ENCODE assay signal across 9 cellular contexts in genomic region chr6:3053231-3053508, GRCh38. TPM values are rescaled to one million over a fixed set of nuclear protein-coding genes. Genes with fewer than 3 reads are reported as not detected.
DNase-seq lines count a peak whose midpoint lies in the region; ATAC-seq and TF ChIP-seq lines count a peak whose summit lies in the region.
"Had no signal": no experiment of that assay in that cellular context is flagged by ENCODE, and none has a peak within 500 bp of the region (broad histone marks: within the 10 kb centered on the region; RNA-seq: fewer than 3 reads in every experiment).

No MANE protein-coding gene starts in this region.

- H3K27me3 Mint-ChIP-seq in activated CD4-positive, alpha-beta T cell treated with anti-CD3 and anti-CD28 coated beads, Interleukin-2, amount 10 ng/mL, durations not matched to agents 7 days and 5 days, result peaks cover 5% of the 10 kb centered on the region
- H3K27me3 Mint-ChIP-seq in activated naive CD8-positive, alpha-beta T cell treated with anti-CD3 and anti-CD28 coated beads, Interleukin-2, amount 10 ng/mL, durations not matched to agents 7 days and 5 days, result peaks cover 18% of the 10 kb centered on the region

- TF ChIP-seq CTCF in kidney epithelial cell (IDR thresholded peaks at IDR 0.05; ENCODE audit: insufficient read depth, low read length, poor library complexity, severe bottlenecking), result no peak

- H3K27ac Mint-ChIP-seq in activated CD4-positive, alpha-beta T cell treated with anti-CD3 and anti-CD28 coated beads, Interleukin-2, amount 10 ng/mL, durations not matched to agents 7 days and 5 days, result peak overlapping the region; percentile 79
- peak overlapping the region; percentile 70 for H3K27ac Mint-ChIP-seq in activated naive CD8-positive, alpha-beta T cell treated with anti-CD3 and anti-CD28 coated beads, Interleukin-2, amount 10 ng/mL, durations not matched to agents 7 days and 5 days

- ATAC-seq in activated naive CD8-positive, alpha-beta T cell treated with anti-CD3 and anti-CD28 coated beads, Interleukin-2, amount 10 ng/mL, durations not matched to agents 7 days and 5 days (ENCODE audit: low read depth), result no peak
- ATAC-seq in HG03521 (IDR thresholded peaks at IDR 0.05; ENCODE audit: unreplicated experiment), result no peak
- ATAC-seq in HG03378 (IDR thresholded peaks at IDR 0.05; ENCODE audit: unreplicated experiment), result no peak

- no peak for DNase-seq in activated CD4-positive, alpha-beta T cell treated with anti-CD3 and anti-CD28 coated beads, Interleukin-2, amount 10 ng/mL, durations not matched to agents 7 days and 5 days
- DNase-seq in activated CD4-positive, alpha-beta T cell treated with anti-CD3 and anti-CD28 coated beads for 48 hours, result no peak
- no peak for DNase-seq in activated naive CD8-positive, alpha-beta T cell treated with anti-CD3 and anti-CD28 coated beads, Interleukin-2, amount 10 ng/mL, durations not matched to agents 7 days and 5 days
- no peak for DNase-seq in kidney epithelial cell (ENCODE audit: low read depth)
- DNase-seq in stimulated activated CD4-positive, alpha-beta T cell treated with anti-CD3 and anti-CD28 coated beads, Interleukin-1b, Interleukin-23, amount 100 ng/mL, for 48 hours, result no peak
- DNase-seq: NCI-H524 treated with DMSO at 0.1 percent for 48 hours had no signal

- no peak overlapping the region for H3K27ac ChIP-seq in stomach smooth muscle (ENCODE audit: low read length)

- peaks cover 30% of the 10 kb centered on the region for H3K4me1 Mint-ChIP-seq in activated CD4-positive, alpha-beta T cell treated with anti-CD3 and anti-CD28 coated beads, Interleukin-2, amount 10 ng/mL, durations not matched to agents 7 days and 5 days
- peaks cover 23% of the 10 kb centered on the region for H3K4me1 Mint-ChIP-seq in activated naive CD8-positive, alpha-beta T cell treated with anti-CD3 and anti-CD28 coated beads, Interleukin-2, amount 10 ng/mL, durations not matched to agents 7 days and 5 days

- no peaks in the 10 kb centered on the region for H3K36me3 Mint-ChIP-seq in activated CD4-positive, alpha-beta T cell treated with anti-CD3 and anti-CD28 coated beads, Interleukin-2, amount 10 ng/mL, durations not matched to agents 7 days and 5 days (ENCODE audit: low read depth)
- peaks cover 2% of the 10 kb centered on the region for H3K36me3 Mint-ChIP-seq in activated naive CD8-positive, alpha-beta T cell treated with anti-CD3 and anti-CD28 coated beads, Interleukin-2, amount 10 ng/mL, durations not matched to agents 7 days and 5 days

- H3K9me3 Mint-ChIP-seq in activated CD4-positive, alpha-beta T cell treated with anti-CD3 and anti-CD28 coated beads, Interleukin-2, amount 10 ng/mL, durations not matched to agents 7 days and 5 days, result no peaks in the 10 kb centered on the region
- no peaks in the 10 kb centered on the region for H3K9me3 Mint-ChIP-seq in activated naive CD8-positive, alpha-beta T cell treated with anti-CD3 and anti-CD28 coated beads, Interleukin-2, amount 10 ng/mL, durations not matched to agents 7 days and 5 days

- no peaks in the 10 kb centered on the region for H3K9me3 ChIP-seq in stomach smooth muscle (ENCODE audit: control insufficient read depth in 2 of 2, low read length in 2 of 2)

- H3K36me3 ChIP-seq in kidney epithelial cell (ENCODE audit: control insufficient read depth, insufficient read depth, low read length), result no peaks in the 10 kb centered on the region
- no peaks in the 10 kb centered on the region for H3K36me3 ChIP-seq in stomach smooth muscle (ENCODE audit: control insufficient read depth in 2 of 2, insufficient read depth in 2 of 2, low read length in 2 of 2)

- peaks cover 10% of the 10 kb centered on the region for H3K4me1 ChIP-seq in stomach smooth muscle (ENCODE audit: control insufficient read depth, insufficient read depth, low read length)

- peak overlapping the region; percentile 6 to 55 for H3K9ac ChIP-seq in stomach smooth muscle (ENCODE audit: low read length in 2 of 2)

- POLR2A ChIA-PET in activated CD4-positive, alpha-beta T cell treated with anti-CD3 and anti-CD28 coated beads, Interleukin-2, amount 10 ng/mL, durations not matched to agents 7 days and 5 days (lab: Charles Lee), result interaction anchor here (1.0 kb wide), 1 partner anchor 51 kb away, joined by 3 read pairs; no protein-coding TSS in a partner anchor
- POLR2A ChIA-PET in activated naive CD8-positive, alpha-beta T cell treated with anti-CD3 and anti-CD28 coated beads, Interleukin-2, amount 10 ng/mL, durations not matched to agents 7 days and 5 days (lab: Charles Lee), result interaction anchor here (1.0 to 3.1 kb wide), 14 partner anchors 11 to 262 kb away, joined by 3 to 26 read pairs (median 6); partner anchors contain the start of genes NQO2 and RIPK1

- H3K4me3 Mint-ChIP-seq in activated CD4-positive, alpha-beta T cell treated with anti-CD3 and anti-CD28 coated beads, Interleukin-2, amount 10 ng/mL, durations not matched to agents 7 days and 5 days, result peak overlapping the region; percentile 63
- peak overlapping the region; percentile 73 for H3K4me3 Mint-ChIP-seq in activated naive CD8-positive, alpha-beta T cell treated with anti-CD3 and anti-CD28 coated beads, Interleukin-2, amount 10 ng/mL, durations not matched to agents 7 days and 5 days

- no peaks in the 10 kb centered on the region for H3K27me3 ChIP-seq in kidney epithelial cell (ENCODE audit: control insufficient read depth, insufficient read depth, low read length)
- no peaks in the 10 kb centered on the region for H3K27me3 ChIP-seq in stomach smooth muscle (ENCODE audit: control insufficient read depth in 1 of 2, insufficient read depth in 2 of 2, low read length in 2 of 2)

- CTCF ChIA-PET in activated CD4-positive, alpha-beta T cell treated with anti-CD3 and anti-CD28 coated beads, Interleukin-2, amount 10 ng/mL, durations not matched to agents 7 days and 5 days (lab: Charles Lee), result interaction anchor here (0.8 to 2.3 kb wide), 9 partner anchors 8 to 103 kb away, joined by 3 to 12 read pairs (median 4); partner anchors contain the start of genes NQO2 and RIPK1

- H3K4me3 ChIP-seq in kidney epithelial cell (ENCODE audit: low read depth, low read length) (peak overlapping the region; percentile 30), stomach smooth muscle (ENCODE audit: low read length in 2 of 2) (peak overlapping the region; percentile 55 to 73)

RNA-seq across cellular contexts. Expression of gene RIPK1, which starts 15.1 kb away (rescaled TPM):
- 10 to 100 TPM; 35.8 to 38.9 TPM for total RNA-seq in activated CD4-positive, alpha-beta T cell treated with anti-CD3 and anti-CD28 coated beads, Interleukin-2, amount 10 ng/mL, durations not matched to agents 7 days and 5 days
- 10 to 100 TPM; 31.9 to 32.6 TPM for total RNA-seq in activated naive CD8-positive, alpha-beta T cell treated with anti-CD3 and anti-CD28 coated beads, Interleukin-2, amount 10 ng/mL, durations not matched to agents 7 days and 5 days
- 20.5 and 22.6 TPM in 2 replicates for total RNA-seq in kidney epithelial cell

RNA-seq across cellular contexts. Expression of gene NQO2, which starts 53.5 kb away (rescaled TPM):
- total RNA-seq in activated CD4-positive, alpha-beta T cell treated with anti-CD3 and anti-CD28 coated beads, Interleukin-2, amount 10 ng/mL, durations not matched to agents 7 days and 5 days, result 10 to 100 TPM; 37.5 to 43.2 TPM
- 10 to 100 TPM; 17.0 to 17.5 TPM for total RNA-seq in activated naive CD8-positive, alpha-beta T cell treated with anti-CD3 and anti-CD28 coated beads, Interleukin-2, amount 10 ng/mL, durations not matched to agents 7 days and 5 days
- total RNA-seq in kidney epithelial cell, result 10.7 and 19.2 TPM in 2 replicates
